Comparison of ENCODE assay signal across 8 cellular contexts in genomic region chr20:41029150-41029872, GRCh38. TPM values are rescaled to one million over a fixed set of nuclear protein-coding genes. Genes with fewer than 3 reads are reported as not detected.
A peak's percentile ranks its signal among the peaks of the same experiment; 100 is the strongest.
DNase-seq lines count a peak whose midpoint lies in the region; ATAC-seq and TF ChIP-seq lines count a peak whose summit lies in the region.

No MANE protein-coding gene starts in this region.

- peak overlapping the region; percentile 95 for H3K27ac Mint-ChIP-seq in activated CD4-positive, alpha-beta T cell treated with anti-CD3 and anti-CD28 coated beads, Interleukin-2, amount 10 ng/mL, durations not matched to agents 7 days and 5 days
- peak overlapping the region; percentile 99 to 100 for H3K27ac Mint-ChIP-seq in effector memory CD8-positive, alpha-beta T cell
- peak overlapping the region; percentile 95 for H3K27ac Mint-ChIP-seq in mesothelial cell of epicardium

- in situ Hi-C loops in transverse colon (cut with MboI; ENCODE audit: low pct_ligation_motif_present in 1 of 4, low pct_unique_long_range_greater_than_20kb in 1 of 4, low sequenced_read_pairs in 3 of 4), result no loop called here

- no peak for TF ChIP-seq POLR2A in transverse colon (IDR thresholded peaks at IDR 0.05)

- no peaks in the 10 kb centered on the region for H3K36me3 ChIP-seq in transverse colon

- TF ChIP-seq CTCF in mesothelial cell of epicardium (IDR thresholded peaks at IDR 0.05; ENCODE audit: unreplicated experiment) (no peak), transverse colon (IDR thresholded peaks at IDR 0.05) (no peak)

- H3K9me3 Mint-ChIP-seq in activated CD4-positive, alpha-beta T cell treated with anti-CD3 and anti-CD28 coated beads, Interleukin-2, amount 10 ng/mL, durations not matched to agents 7 days and 5 days, result no peaks in the 10 kb centered on the region
- H3K9me3 Mint-ChIP-seq in effector memory CD8-positive, alpha-beta T cell, result no peaks in the 10 kb centered on the region
- H3K9me3 Mint-ChIP-seq in mesothelial cell of epicardium, result no peaks in the 10 kb centered on the region

- 0 to 1% methylated on average over 18 to 57 of the region's 68 CpGs for WGBS in transverse colon (ENCODE audit: low coverage in 1 of 2), 2 donors

- no peaks in the 10 kb centered on the region for H3K9me3 ChIP-seq in transverse colon

- intact Hi-C loops in transverse colon (cut with DNase I; ENCODE audit: low total_unique reads), result no loop called here

- peak overlapping the region; percentile 95 to 97 (median 96) for H3K27ac ChIP-seq in transverse colon

- POLR2A ChIA-PET in activated CD4-positive, alpha-beta T cell treated with anti-CD3 and anti-CD28 coated beads, Interleukin-2, amount 10 ng/mL, durations not matched to agents 7 days and 5 days (lab: Charles Lee), result interaction anchor here (0.6 kb wide), 1 partner anchor 13 kb away, joined by 3 read pairs; no protein-coding TSS in a partner anchor

- no peak for TF ChIP-seq EP300 in transverse colon (IDR thresholded peaks at IDR 0.05; ENCODE audit: low read depth)

- peaks cover 28 to 51% (median 46%) of the 10 kb centered on the region in 4 donors for H3K4me1 ChIP-seq in transverse colon

- CTCF ChIA-PET in activated CD4-positive, alpha-beta T cell treated with anti-CD3 and anti-CD28 coated beads, Interleukin-2, amount 10 ng/mL, durations not matched to agents 7 days and 5 days (lab: Charles Lee), result interaction anchor here (1.1 kb wide), 1 partner anchor 20 kb away, joined by 3 read pairs; no protein-coding TSS in a partner anchor

- peak; percentile 50 for DNase-seq in ELF-1 (ENCODE audit: low read depth, low spot score)
- DNase-seq in M059J (ENCODE audit: low read depth), result peak; percentile 36
- DNase-seq in activated CD4-positive, alpha-beta T cell treated with anti-CD3 and anti-CD28 coated beads, Interleukin-2, amount 10 ng/mL, durations not matched to agents 7 days and 5 days, result peak; percentile 26
- DNase-seq in effector memory CD8-positive, alpha-beta T cell, result peak; percentile 21 to 38 (median 28)
- DNase-seq in mesothelial cell of epicardium (ENCODE audit: low spot score in 2 of 2, unreplicated experiment in 2 of 2), result peak in 1 of 2 experiments; percentile 61
- peak; percentile 32 for DNase-seq in transverse colon
- no peak for DNase-seq in inferior parietal cortex (ENCODE audit: extremely low spot score)

- peaks cover 54% of the 10 kb centered on the region for H3K4me1 Mint-ChIP-seq in activated CD4-positive, alpha-beta T cell treated with anti-CD3 and anti-CD28 coated beads, Interleukin-2, amount 10 ng/mL, durations not matched to agents 7 days and 5 days
- H3K4me1 Mint-ChIP-seq in effector memory CD8-positive, alpha-beta T cell (ENCODE audit: low read depth in 2 of 2), result peaks cover 32 to 53% of the 10 kb centered on the region in 2 donors
- peaks cover 53% of the 10 kb centered on the region for H3K4me1 Mint-ChIP-seq in mesothelial cell of epicardium

- H3K27me3 ChIP-seq in transverse colon, result no peaks in the 10 kb centered on the region

- H3K4me3 ChIP-seq in transverse colon, result peak overlapping the region; percentile 88 to 97 (median 94)

- H3K27me3 Mint-ChIP-seq in activated CD4-positive, alpha-beta T cell treated with anti-CD3 and anti-CD28 coated beads, Interleukin-2, amount 10 ng/mL, durations not matched to agents 7 days and 5 days, result no peaks in the 10 kb centered on the region
- no peaks in the 10 kb centered on the region for H3K27me3 Mint-ChIP-seq in effector memory CD8-positive, alpha-beta T cell
- no peaks in the 10 kb centered on the region for H3K27me3 Mint-ChIP-seq in mesothelial cell of epicardium (ENCODE audit: low read depth)

- H3K36me3 Mint-ChIP-seq in activated CD4-positive, alpha-beta T cell treated with anti-CD3 and anti-CD28 coated beads, Interleukin-2, amount 10 ng/mL, durations not matched to agents 7 days and 5 days (ENCODE audit: low read depth), result peaks cover 41% of the 10 kb centered on the region
- peaks cover 33% of the 10 kb centered on the region for H3K36me3 Mint-ChIP-seq in effector memory CD8-positive, alpha-beta T cell (ENCODE audit: insufficient read depth)
- H3K36me3 Mint-ChIP-seq in mesothelial cell of epicardium, result no peaks in the 10 kb centered on the region

- H3K4me3 Mint-ChIP-seq in activated CD4-positive, alpha-beta T cell treated with anti-CD3 and anti-CD28 coated beads, Interleukin-2, amount 10 ng/mL, durations not matched to agents 7 days and 5 days, result peak overlapping the region; percentile 84
- peak overlapping the region; percentile 97 for H3K4me3 Mint-ChIP-seq in effector memory CD8-positive, alpha-beta T cell
- H3K4me3 Mint-ChIP-seq in mesothelial cell of epicardium, result peak overlapping the region; percentile 80

- peak; percentile 31 for ATAC-seq in GM21723 (IDR thresholded peaks at IDR 0.05; ENCODE audit: unreplicated experiment)
- ATAC-seq in effector memory CD8-positive, alpha-beta T cell (replicated peaks), result no peak

RNA-seq across cellular contexts. Expression of gene TOP1, which starts 0.7 kb away (rescaled TPM):
- 20.1 and 49.9 TPM in 2 replicates for total RNA-seq in M059J (2014; rRNA removed; shearing (Covaris generic))
- 10 to 100 TPM; 66.7 to 76.9 TPM for total RNA-seq in activated CD4-positive, alpha-beta T cell treated with anti-CD3 and anti-CD28 coated beads, Interleukin-2, amount 10 ng/mL, durations not matched to agents 7 days and 5 days
- 76.0 to 78.6 TPM (median 76.7 TPM) in 3 replicates for total RNA-seq in mesothelial cell of epicardium
- 10 to 100 TPM; 29.6 to 52.3 (median 36.9) TPM for total RNA-seq in transverse colon
